1 cellular context compared by ENCODE assay signal in the genomic region with DNA sequence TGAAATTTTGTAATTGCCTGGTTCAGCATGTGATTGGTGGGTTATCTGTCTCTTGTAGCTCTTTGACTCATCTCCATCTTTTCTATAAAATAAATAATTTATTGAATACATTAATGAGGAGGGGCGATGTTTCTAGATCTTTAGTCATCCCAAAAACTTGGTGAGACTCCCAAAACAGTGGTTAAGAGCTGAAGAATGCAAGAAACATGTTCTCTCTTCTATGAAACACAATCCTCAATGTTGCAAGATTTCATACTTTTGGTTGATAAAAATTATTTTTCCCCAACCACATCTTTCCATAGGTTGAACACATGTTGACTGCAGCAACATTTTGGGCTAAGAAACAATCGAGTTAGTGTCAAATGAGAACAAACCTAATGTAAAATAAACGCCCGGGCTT.
TF ChIP-seq lines count a peak whose summit lies in the region.

No MANE protein-coding gene starts in this region.

TF ChIP-seq in IMR-90, 13 proteins besides CTCF, POLR2A, EP300 and RAD21:
- no peak for TF ChIP-seq NFE2L2 (IDR thresholded peaks at IDR 0.05; ENCODE audit: low read depth, low read length)
- no peak for TF ChIP-seq CHD1 (IDR thresholded peaks at IDR 0.05; ENCODE audit: low read depth, low read length)
- no peak for TF ChIP-seq FOS (IDR thresholded peaks at IDR 0.05; ENCODE audit: low read depth, low read length)
TF ChIP-seq in IMR-90: peak in this region for 0.
